ENCODE assay signal across 38 cellular contexts in genomic region chr2:88450186-88450585, GRCh38. TPM values are rescaled to one million over a fixed set of nuclear protein-coding genes. Genes with fewer than 3 reads are reported as not detected.
"Had no signal": no experiment of that assay in that cellular context is flagged by ENCODE, and none has a peak within 500 bp of the region (broad histone marks: within the 10 kb centered on the region; RNA-seq: fewer than 3 reads in every experiment).

No MANE protein-coding gene starts in this region.

- ATAC-seq: effector memory CD8-positive, alpha-beta T cell; gastrocnemius medialis; mucosa of descending colon; natural killer cell treated with Interleukin-12 subunit alpha and Interleukin-12 subunit beta and Interleukin-15 and Interleukin-18, amount 100 ng/mL, for 72 hours; right cardiac atrium had no signal

- H3K4me3 ChIP-seq: ascending aorta, cardiac muscle cell, colonic mucosa, dorsolateral prefrontal cortex, gastrocnemius medialis, hepatocyte, left ventricle myocardium inferior, lung, mucosa of descending colon, spleen, suprapubic skin, tibial nerve had no signal

- H3K79me2 ChIP-seq: hepatocyte had no signal

- H3K36me3 ChIP-seq: ascending aorta, cardiac muscle cell, colonic mucosa, gastrocnemius medialis, left ventricle myocardium inferior, spleen, suprapubic skin, tibial nerve, WERI-Rb-1 had no signal

- H3K27ac ChIP-seq: ascending aorta, cardiac muscle cell, colonic mucosa, dorsolateral prefrontal cortex, gastrocnemius medialis, hepatocyte, left ventricle myocardium inferior, spleen, suprapubic skin, tibial nerve, WERI-Rb-1 had no signal

- H2AFZ ChIP-seq: hepatocyte had no signal

- H3K9me3 ChIP-seq: ascending aorta, colonic mucosa, gastrocnemius medialis, left ventricle myocardium inferior, mucosa of descending colon, spleen, suprapubic skin, tibial nerve had no signal

- H3K27ac Mint-ChIP-seq: activated CD4-positive, alpha-beta memory T cell treated with anti-CD3 and anti-CD28 coated beads for 36 hours; activated CD4-positive, alpha-beta T cell treated with anti-CD3 and anti-CD28 coated beads, Interleukin-2, amount 10 ng/mL, durations not matched to agents 24 days and 14 days; activated naive CD4-positive, alpha-beta T cell treated with anti-CD3 and anti-CD28 coated beads, Interleukin-2, amount 10 ng/mL, durations not matched to agents 7 days and 5 days; activated naive CD8-positive, alpha-beta T cell treated with anti-CD3 and anti-CD28 coated beads, Interleukin-2, amount 10 ng/mL, durations not matched to agents 7 days and 5 days; activated T-cell treated with anti-CD3 and anti-CD28 coated beads, Interleukin-2, amount 50 U/mL, for 24 hours; brain; effector memory CD8-positive, alpha-beta T cell; natural killer cell treated with Interleukin-12 subunit alpha and Interleukin-12 subunit beta and Interleukin-15 and Interleukin-18, amount 100 ng/mL, for 72 hours; T-helper 1 cell treated with Interleukin-12 subunit alpha and Interleukin-12 subunit beta and Interleukin-4 antibody, amounts not matched to agents 30 μg/mL and 1 μg/mL, for 36 hours had no signal

- H3K4me2 ChIP-seq: hepatocyte had no signal

- H3K36me3 Mint-ChIP-seq: activated CD4-positive, alpha-beta memory T cell treated with anti-CD3 and anti-CD28 coated beads for 36 hours; brain; natural killer cell treated with Interleukin-12 subunit alpha and Interleukin-12 subunit beta and Interleukin-15 and Interleukin-18, amount 100 ng/mL, for 72 hours had no signal

- DNase-seq: activated CD4-positive, alpha-beta memory T cell treated with anti-CD3 and anti-CD28 coated beads for 36 hours; activated CD4-positive, alpha-beta T cell treated with anti-CD3 and anti-CD28 coated beads, Interleukin-2, amount 10 ng/mL, durations not matched to agents 24 days and 14 days; activated CD4-positive, CD25-positive, alpha-beta regulatory T cell treated with anti-CD3 and anti-CD28 coated beads, Interleukin-2, amount 50 U/mL, for 72 hours; activated CD8-positive, alpha-beta memory T cell treated with anti-CD3 and anti-CD28 coated beads, Interleukin-2, amount 50 U/mL, for 4 hours; activated gamma-delta T cell; activated naive CD4-positive, alpha-beta T cell treated with anti-CD3 and anti-CD28 coated beads, Interleukin-2, amount 10 ng/mL, durations not matched to agents 7 days and 5 days; activated naive CD8-positive, alpha-beta T cell treated with anti-CD3 and anti-CD28 coated beads, Interleukin-2, amount 10 ng/mL, durations not matched to agents 7 days and 5 days; activated T-cell treated with anti-CD3 and anti-CD28 coated beads, Interleukin-2, amount 50 U/mL, for 24 hours; cerebellar nuclear complex; colonic mucosa; dorsolateral prefrontal cortex; effector memory CD8-positive, alpha-beta T cell; erythroblast; gastrocnemius medialis; glutamatergic neuron; left ventricle myocardium inferior; mucosa of descending colon; posterior cingulate gyrus; right cardiac atrium; spleen; stimulated activated naive CD4-positive, alpha-beta T cell; T-helper 9 cell; WERI-Rb-1 had no signal

- H3K9me3 Mint-ChIP-seq: activated CD4-positive, alpha-beta memory T cell treated with anti-CD3 and anti-CD28 coated beads for 36 hours; activated CD4-positive, alpha-beta T cell treated with anti-CD3 and anti-CD28 coated beads, Interleukin-2, amount 10 ng/mL, durations not matched to agents 24 days and 14 days; activated naive CD4-positive, alpha-beta T cell treated with anti-CD3 and anti-CD28 coated beads, Interleukin-2, amount 10 ng/mL, durations not matched to agents 7 days and 5 days; activated naive CD8-positive, alpha-beta T cell treated with anti-CD3 and anti-CD28 coated beads, Interleukin-2, amount 10 ng/mL, durations not matched to agents 7 days and 5 days; activated T-cell treated with anti-CD3 and anti-CD28 coated beads, Interleukin-2, amount 50 U/mL, for 24 hours; effector memory CD8-positive, alpha-beta T cell; natural killer cell treated with Interleukin-12 subunit alpha and Interleukin-12 subunit beta and Interleukin-15 and Interleukin-18, amount 100 ng/mL, for 72 hours; T-helper 1 cell treated with Interleukin-12 subunit alpha and Interleukin-12 subunit beta and Interleukin-4 antibody, amounts not matched to agents 30 μg/mL and 1 μg/mL, for 36 hours had no signal

- FAIRE-seq: islet of Langerhans, urothelium cell line had no signal

- H3K4me1 ChIP-seq: ascending aorta, colonic mucosa had no signal

- H3K4me3 Mint-ChIP-seq: activated CD4-positive, alpha-beta memory T cell treated with anti-CD3 and anti-CD28 coated beads for 36 hours; activated CD4-positive, alpha-beta T cell treated with anti-CD3 and anti-CD28 coated beads, Interleukin-2, amount 10 ng/mL, durations not matched to agents 24 days and 14 days; activated naive CD4-positive, alpha-beta T cell treated with anti-CD3 and anti-CD28 coated beads, Interleukin-2, amount 10 ng/mL, durations not matched to agents 7 days and 5 days; activated naive CD8-positive, alpha-beta T cell treated with anti-CD3 and anti-CD28 coated beads, Interleukin-2, amount 10 ng/mL, durations not matched to agents 7 days and 5 days; activated T-cell treated with anti-CD3 and anti-CD28 coated beads, Interleukin-2, amount 50 U/mL, for 24 hours; effector memory CD8-positive, alpha-beta T cell; natural killer cell treated with Interleukin-12 subunit alpha and Interleukin-12 subunit beta and Interleukin-15 and Interleukin-18, amount 100 ng/mL, for 72 hours; T-helper 1 cell treated with Interleukin-12 subunit alpha and Interleukin-12 subunit beta and Interleukin-4 antibody, amounts not matched to agents 30 μg/mL and 1 μg/mL, for 36 hours had no signal

RNA-seq across cellular contexts. Expression of gene FOXI3, which starts 2.3 kb away (rescaled TPM):
- total RNA-seq: activated CD4-positive, alpha-beta memory T cell treated with anti-CD3 and anti-CD28 coated beads for 36 hours; activated CD4-positive, alpha-beta T cell treated with anti-CD3 and anti-CD28 coated beads, Interleukin-2, amount 10 ng/mL, durations not matched to agents 24 days and 14 days; activated CD8-positive, alpha-beta memory T cell treated with anti-CD3 and anti-CD28 coated beads for 36 hours; activated naive CD8-positive, alpha-beta T cell treated with anti-CD3 and anti-CD28 coated beads, Interleukin-2, amount 10 ng/mL, durations not matched to agents 7 days and 5 days; ascending aorta; cardiac muscle cell; colonic mucosa; gastrocnemius medialis; hepatocyte; left ventricle myocardium inferior; mesenteric fat pad; mucosa of descending colon; myocyte; natural killer cell treated with Interleukin-12 subunit alpha and Interleukin-12 subunit beta and Interleukin-15 and Interleukin-18, amount 100 ng/mL, for 72 hours; osteoblast; right cardiac atrium; spleen; tibial nerve had no signal
- polyA plus RNA-seq: cardiac muscle cell, hepatocyte, lung, right cardiac atrium, spleen had no signal
